Comparison of ENCODE assay signal across 1 cellular context in genomic region chr9:124852829-124853531, GRCh38.
TF ChIP-seq lines count a peak whose summit lies in the region.

WDR38 (plus strand) TSS chr9:124853460; CDS start chr9:124853532, 72 bp downstream.

TF ChIP-seq in K562, 482 proteins besides CTCF, POLR2A, EP300 and RAD21 (continued from another document and continues in another):
- TF ChIP-seq, protein P1, sequence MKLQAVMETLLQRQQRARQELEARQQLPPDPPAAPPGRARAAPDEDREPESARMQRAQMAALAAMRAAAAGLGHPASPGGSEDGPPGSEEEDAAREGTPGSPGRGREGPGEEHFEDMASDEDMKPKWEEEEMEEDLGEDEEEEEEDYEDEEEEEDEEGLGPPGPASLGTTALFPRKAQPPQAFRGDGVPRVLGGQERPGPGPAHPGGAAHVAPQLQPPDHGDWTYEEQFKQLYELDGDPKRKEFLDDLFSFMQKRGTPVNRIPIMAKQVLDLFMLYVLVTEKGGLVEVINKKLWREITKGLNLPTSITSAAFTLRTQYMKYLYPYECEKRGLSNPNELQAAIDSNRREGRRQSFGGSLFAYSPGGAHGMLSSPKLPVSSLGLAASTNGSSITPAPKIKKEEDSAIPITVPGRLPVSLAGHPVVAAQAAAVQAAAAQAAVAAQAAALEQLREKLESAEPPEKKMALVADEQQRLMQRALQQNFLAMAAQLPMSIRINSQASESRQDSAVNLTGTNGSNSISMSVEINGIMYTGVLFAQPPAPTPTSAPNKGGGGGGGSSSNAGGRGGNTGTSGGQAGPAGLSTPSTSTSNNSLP (IDR thresholded peaks at IDR 0.05; ENCODE audit: borderline replicate concordance, low read depth, low read length) = no peak
- TF ChIP-seq RBM25 (IDR thresholded peaks at IDR 0.05; ENCODE audit: low read depth, low read length, severe bottlenecking) (peak; percentile 99), THRA (IDR thresholded peaks at IDR 0.05) (no peak), SMAD2 (IDR thresholded peaks at IDR 0.05; ENCODE audit: low read depth, low read length) (no peak), CBFB (CRISPR knock-in tag; IDR thresholded peaks at IDR 0.05) (0 out of 2 replicates have a peak, but pooled peaks have one; percentile 58), ZKSCAN3 (CRISPR knock-in tag; IDR thresholded peaks at IDR 0.05) (no peak), ATF1 (CRISPR knock-in tag; IDR thresholded peaks at IDR 0.05) (no peak), ATF1 (tag; IDR thresholded peaks at IDR 0.05) (peak; percentile 68), HMGN3 (IDR thresholded peaks at IDR 0.05; ENCODE audit: borderline replicate concordance, extremely low read depth, insufficient read length, low read depth, low read length) (no peak), SIX5 (IDR thresholded peaks at IDR 0.05; ENCODE audit: borderline replicate concordance in 1 of 2, insufficient read depth in 1 of 2, low read depth in 1 of 2, low read length in 2 of 2) (no peak), DPF2 (IDR thresholded peaks at IDR 0.05) (0 out of 2 replicates have a peak, but pooled peaks have one; percentile 11), MCM3 (IDR thresholded peaks at IDR 0.05) (no peak), KLF1 (tag; IDR thresholded peaks at IDR 0.05) (0 out of 2 replicates have a peak, but pooled peaks have one; percentile 25), KLF10 (CRISPR knock-in tag; IDR thresholded peaks at IDR 0.05) (no peak), CREM (IDR thresholded peaks at IDR 0.05; ENCODE audit: low read depth) (peak; percentile 9; the same call in 1 of the 2 replicates), ZNF12 (CRISPR knock-in tag; IDR thresholded peaks at IDR 0.05) (no peak), IRF9 (tag; IDR thresholded peaks at IDR 0.05) (no peak), MTA1 (IDR thresholded peaks at IDR 0.05; ENCODE audit: borderline replicate concordance) (no peak), PCBP1 (IDR thresholded peaks at IDR 0.05; ENCODE audit: low read depth, low read length, poor library complexity, severe bottlenecking) (peak; percentile 88), MYNN (IDR thresholded peaks at IDR 0.05) (peak; percentile 29; the same call in 1 of the 2 replicates), MYNN (CRISPR knock-in tag; IDR thresholded peaks at IDR 0.05) (no peak), ZNF655 (CRISPR knock-in tag; IDR thresholded peaks at IDR 0.05) (no peak), SMC3 (conservative IDR thresholded peaks at IDR 0.05; ENCODE audit: insufficient read depth, low read depth, low read length) (peak; percentile 91), ZNF24 (IDR thresholded peaks at IDR 0.05) (no peak), TOE1 (IDR thresholded peaks at IDR 0.05; ENCODE audit: borderline replicate concordance) (no peak; the same call in 1 of the 2 replicates), TOE1 (CRISPR knock-in tag; IDR thresholded peaks at IDR 0.05; ENCODE audit: borderline replicate concordance, low read depth) (peak; percentile 79; the same call in 1 of the 2 replicates), CHCHD3 (CRISPR knock-in tag; IDR thresholded peaks at IDR 0.05) (no peak), ZNF518B (CRISPR knock-in tag; IDR thresholded peaks at IDR 0.05) (no peak), PML (IDR thresholded peaks at IDR 0.05; ENCODE audit: low read length) (no peak), MLX (CRISPR knock-in tag; conservative IDR thresholded peaks at IDR 0.05) (no peak), MED1 (CRISPR knock-in tag; IDR thresholded peaks at IDR 0.05; ENCODE audit: borderline replicate concordance) (no peak), ZNF830 (CRISPR knock-in tag; IDR thresholded peaks at IDR 0.05) (0 out of 2 replicates have a peak, but pooled peaks have one; percentile 35), NRF1 (conservative IDR thresholded peaks at IDR 0.05 in 1 of 2, IDR thresholded peaks at IDR 0.05 in 1 of 2) (peak; percentile 79 to 83), HCFC1 (IDR thresholded peaks at IDR 0.05; ENCODE audit: low read depth, low read length) (peak; percentile 10; the same call in 1 of the 2 replicates), PRDM10 (IDR thresholded peaks at IDR 0.05; ENCODE audit: partially characterized antibody) (no peak), MXI1 (IDR thresholded peaks at IDR 0.05; ENCODE audit: low read depth, low read length) (no peak; the same call in 1 of the 2 replicates), ZNF740 (CRISPR knock-in tag; IDR thresholded peaks at IDR 0.05) (no peak; the same call in 1 of the 2 replicates), ZNF740 (tag; IDR thresholded peaks at IDR 0.05) (no peak), ZNF449 (CRISPR knock-in tag; IDR thresholded peaks at IDR 0.05) (no peak), TEAD4 (IDR thresholded peaks at IDR 0.05; ENCODE audit: low read length) (peak; percentile 10; the same call in 1 of the 2 replicates), TEAD4 (CRISPR knock-in tag; IDR thresholded peaks at IDR 0.05; ENCODE audit: borderline replicate concordance) (no peak), ILF3 (IDR thresholded peaks at IDR 0.05; ENCODE audit: borderline replicate concordance) (no peak), JUNB (CRISPR knock-in tag; conservative IDR thresholded peaks at IDR 0.05) (no peak)
- TF ChIP-seq, protein P2, sequence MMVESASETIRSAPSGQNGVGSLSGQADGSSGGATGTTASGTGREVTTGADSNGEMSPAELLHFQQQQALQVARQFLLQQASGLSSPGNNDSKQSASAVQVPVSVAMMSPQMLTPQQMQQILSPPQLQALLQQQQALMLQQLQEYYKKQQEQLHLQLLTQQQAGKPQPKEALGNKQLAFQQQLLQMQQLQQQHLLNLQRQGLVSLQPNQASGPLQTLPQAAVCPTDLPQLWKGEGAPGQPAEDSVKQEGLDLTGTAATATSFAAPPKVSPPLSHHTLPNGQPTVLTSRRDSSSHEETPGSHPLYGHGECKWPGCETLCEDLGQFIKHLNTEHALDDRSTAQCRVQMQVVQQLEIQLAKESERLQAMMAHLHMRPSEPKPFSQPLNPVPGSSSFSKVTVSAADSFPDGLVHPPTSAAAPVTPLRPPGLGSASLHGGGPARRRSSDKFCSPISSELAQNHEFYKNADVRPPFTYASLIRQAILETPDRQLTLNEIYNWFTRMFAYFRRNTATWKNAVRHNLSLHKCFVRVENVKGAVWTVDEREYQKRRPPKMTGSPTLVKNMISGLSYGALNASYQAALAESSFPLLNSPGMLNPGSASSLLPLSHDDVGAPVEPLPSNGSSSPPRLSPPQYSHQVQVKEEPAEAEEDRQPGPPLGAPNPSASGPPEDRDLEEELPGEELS (CRISPR knock-in tag; IDR thresholded peaks at IDR 0.05; ENCODE audit: borderline replicate concordance) = 0 out of 2 replicates have a peak, but pooled peaks have one; percentile 28
- TF ChIP-seq, protein P3, sequence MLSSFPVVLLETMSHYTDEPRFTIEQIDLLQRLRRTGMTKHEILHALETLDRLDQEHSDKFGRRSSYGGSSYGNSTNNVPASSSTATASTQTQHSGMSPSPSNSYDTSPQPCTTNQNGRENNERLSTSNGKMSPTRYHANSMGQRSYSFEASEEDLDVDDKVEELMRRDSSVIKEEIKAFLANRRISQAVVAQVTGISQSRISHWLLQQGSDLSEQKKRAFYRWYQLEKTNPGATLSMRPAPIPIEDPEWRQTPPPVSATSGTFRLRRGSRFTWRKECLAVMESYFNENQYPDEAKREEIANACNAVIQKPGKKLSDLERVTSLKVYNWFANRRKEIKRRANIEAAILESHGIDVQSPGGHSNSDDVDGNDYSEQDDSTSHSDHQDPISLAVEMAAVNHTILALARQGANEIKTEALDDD (IDR thresholded peaks at IDR 0.05) = no peak
